14 cellular contexts compared by ENCODE assay signal in genomic region chr15:77025066-77025435, GRCh38. TPM values are rescaled to one million over a fixed set of nuclear protein-coding genes. Genes with fewer than 3 reads are reported as not detected.
DNase-seq lines count a peak whose midpoint lies in the region; ATAC-seq and TF ChIP-seq lines count a peak whose summit lies in the region.
"Had no signal": no experiment of that assay in that cellular context is flagged by ENCODE, and none has a peak within 500 bp of the region (broad histone marks: within the 10 kb centered on the region; RNA-seq: fewer than 3 reads in every experiment).

No MANE protein-coding gene starts in this region.

- H3K9ac ChIP-seq in colonic mucosa (ENCODE audit: low read depth in 2 of 2, low read length in 2 of 2) = no peak overlapping the region

- H3K27me3 ChIP-seq in RWPE2 (ENCODE audit: insufficient read depth, poor library complexity, severe bottlenecking) (no peaks in the 10 kb centered on the region), colonic mucosa (no peaks in the 10 kb centered on the region)

- H3K9me3 Mint-ChIP-seq in activated naive CD4-positive, alpha-beta T cell treated with anti-CD3 and anti-CD28 coated beads, Interleukin-2, amount 10 ng/mL, durations not matched to agents 7 days and 5 days = no peaks in the 10 kb centered on the region

- H3K27me3 Mint-ChIP-seq in activated naive CD4-positive, alpha-beta T cell treated with anti-CD3 and anti-CD28 coated beads, Interleukin-2, amount 10 ng/mL, durations not matched to agents 7 days and 5 days = no peaks in the 10 kb centered on the region

- H3K36me3 ChIP-seq in RWPE2 (ENCODE audit: low read depth) (no peaks in the 10 kb centered on the region), colonic mucosa (no peaks in the 10 kb centered on the region)

- H3K9me3 ChIP-seq in RWPE2 (ENCODE audit: severe bottlenecking) (no peaks in the 10 kb centered on the region), colonic mucosa (no peaks in the 10 kb centered on the region)
- H3K9me3 ChIP-seq: stomach had no signal

- H3K4me3 Mint-ChIP-seq in activated naive CD4-positive, alpha-beta T cell treated with anti-CD3 and anti-CD28 coated beads, Interleukin-2, amount 10 ng/mL, durations not matched to agents 7 days and 5 days = no peak overlapping the region
- H3K4me3 Mint-ChIP-seq: brain had no signal

- intact Hi-C loops in colonic mucosa (cut with DNase I) (no loop called here), sciatic nerve (cut with DNase I) (no loop called here)

- no peak for DNase-seq in activated naive CD4-positive, alpha-beta T cell treated with anti-CD3 and anti-CD28 coated beads, Interleukin-2, amount 10 ng/mL, durations not matched to agents 7 days and 5 days
- no peak for DNase-seq in activated naive CD4-positive, alpha-beta T cell (lab: John Stamatoyannopoulos, UW)
- DNase-seq in RWPE2 (ENCODE audit: low spot score) = peak; percentile 40
- peak; percentile 17 for DNase-seq in colonic mucosa
- peak; percentile 42 for DNase-seq in sciatic nerve (ENCODE audit: low spot score)
- DNase-seq in NCI-H748 treated with DMSO at 0.1 percent for 48 hours (lab: John Stamatoyannopoulos, UW) = no peak
- DNase-seq in cerebellum (ENCODE audit: low spot score) = no peak
- no peak for DNase-seq in NCI-H1436 treated with DMSO at 0.1 percent for 48 hours (lab: John Stamatoyannopoulos, UW)
- DNase-seq: activated effector memory CD4-positive, alpha-beta T cell treated with Interleukin-2 at 50 U/mL for 16 hours; KBM-7; NCI-H1092 treated with DMSO at 0.1 percent for 48 hours; stomach had no signal

- CTCF ChIA-PET in activated naive CD4-positive, alpha-beta T cell treated with anti-CD3 and anti-CD28 coated beads, Interleukin-2, amount 10 ng/mL, durations not matched to agents 7 days and 5 days (lab: Charles Lee) = interaction anchor here (1.3 to 7.0 kb wide), 5 partner anchors 29 to 518 kb away, joined by 3 to 103 read pairs (median 13); partner anchors contain the start of gene PSTPIP1

- H3K4me1 ChIP-seq in RWPE2 (ENCODE audit: insufficient read depth, poor library complexity, severe bottlenecking) (peaks cover 5% of the 10 kb centered on the region), colonic mucosa (peaks cover 5% of the 10 kb centered on the region)

- H3K4me3 ChIP-seq in RWPE2 (ENCODE audit: severe bottlenecking) (no peak overlapping the region), colonic mucosa (no peak overlapping the region)
- H3K4me3 ChIP-seq: stomach had no signal

- no peak overlapping the region for H3K27ac ChIP-seq in RWPE2 (ENCODE audit: poor library complexity, severe bottlenecking)
- no peak overlapping the region for H3K27ac ChIP-seq in colonic mucosa
- H3K27ac ChIP-seq: HL-60, stomach had no signal

- no peak for TF ChIP-seq CTCF in RWPE2 (IDR thresholded peaks at IDR 0.05; ENCODE audit: poor library complexity, severe bottlenecking)
- TF ChIP-seq CTCF in colonic mucosa (IDR thresholded peaks at IDR 0.05) = no peak

- peaks cover 47% of the 10 kb centered on the region for H3K4me1 Mint-ChIP-seq in activated naive CD4-positive, alpha-beta T cell treated with anti-CD3 and anti-CD28 coated beads, Interleukin-2, amount 10 ng/mL, durations not matched to agents 7 days and 5 days

- no peak for ATAC-seq in RWPE2 (ENCODE audit: low read depth)
- ATAC-seq in sciatic nerve = no peak

- H3K36me3 Mint-ChIP-seq in activated naive CD4-positive, alpha-beta T cell treated with anti-CD3 and anti-CD28 coated beads, Interleukin-2, amount 10 ng/mL, durations not matched to agents 7 days and 5 days = peaks cover 65% of the 10 kb centered on the region
- H3K36me3 Mint-ChIP-seq: brain had no signal

- H3K27ac Mint-ChIP-seq in activated naive CD4-positive, alpha-beta T cell treated with anti-CD3 and anti-CD28 coated beads, Interleukin-2, amount 10 ng/mL, durations not matched to agents 7 days and 5 days = peak overlapping the region; percentile 69

RNA-seq across cellular contexts. Expression of gene PSTPIP1, which starts 30.1 kb away (rescaled TPM):
- total RNA-seq in colonic mucosa = 1 to 10 TPM; 3.7 to 4.2 TPM
- 17.7 TPM for total RNA-seq in sciatic nerve
- 0.27 TPM for total RNA-seq in cerebellum

RNA-seq across cellular contexts. Expression of gene TSPAN3, which starts 45.9 kb away (rescaled TPM):
- total RNA-seq in colonic mucosa (100 to 1,000 TPM; 594 to 841 TPM), sciatic nerve (150 TPM), cerebellum (261 TPM)

Comparison
In these comparisons a context has a peak if more than half of its experiments do, and no peak if none do; other contexts are left out.
1. DNase-seq: peak in RWPE2 (single experiment), colonic mucosa (single experiment) and sciatic nerve (single experiment); none in activated naive CD4-positive, alpha-beta T cell treated with anti-CD3 and anti-CD28 coated beads, Interleukin-2, amount 10 ng/mL, durations not matched to agents 7 days and 5 days (single experiment), activated naive CD4-positive, alpha-beta T cell (0 of 4), NCI-H748 treated with DMSO at 0.1 percent for 48 hours (single experiment), cerebellum (single experiment) and NCI-H1436 treated with DMSO at 0.1 percent for 48 hours (single experiment).